In genomic region chr5:96146675-96147074, GRCh38 we compare ENCODE assay signal across 8 cellular contexts.
DNase-seq lines count a peak whose midpoint lies in the region; ATAC-seq and TF ChIP-seq lines count a peak whose summit lies in the region.

No MANE protein-coding gene starts in this region.

- peak overlapping the region; percentile 0; the same call in 1 of the 2 replicates for H2AFZ ChIP-seq in GM23338
- no peak overlapping the region for H2AFZ ChIP-seq in neural progenitor cell (replicated peaks)

- H3K79me2 ChIP-seq in GM23338 (replicated peaks; ENCODE audit: insufficient read depth) (no peaks in the 10 kb centered on the region), neural progenitor cell (ENCODE audit: low read depth) (no peaks in the 10 kb centered on the region)

- H3K27me3 ChIP-seq in GM23338 (ENCODE audit: insufficient read depth) (no peaks in the 10 kb centered on the region), colonic mucosa (no peaks in the 10 kb centered on the region), neural progenitor cell (no peaks in the 10 kb centered on the region)

- TF ChIP-seq POLR2A in erythroblast (IDR thresholded peaks at IDR 0.05; ENCODE audit: low read length), result no peak

- H3K9me3 ChIP-seq in colonic mucosa (no peaks in the 10 kb centered on the region), neural progenitor cell (ENCODE audit: low read depth) (no peaks in the 10 kb centered on the region)

- H3K36me3 Mint-ChIP-seq in GM23338 (ENCODE audit: low read depth) (no peaks in the 10 kb centered on the region), neural progenitor cell (no peaks in the 10 kb centered on the region)

- H3K9ac ChIP-seq in colonic mucosa (ENCODE audit: low read depth in 2 of 2, low read length in 2 of 2) (no peak overlapping the region), neural progenitor cell (no peak overlapping the region)

- H3K27ac ChIP-seq in GM23338 (ENCODE audit: low read depth), result no peak overlapping the region
- H3K27ac ChIP-seq in colonic mucosa, result no peak overlapping the region
- H3K27ac ChIP-seq in neural progenitor cell, result no peak overlapping the region

- ATAC-seq in GM23338, result peak; percentile 41
- peak; percentile 77 for ATAC-seq in sciatic nerve

- H3K36me3 ChIP-seq in GM23338 (ENCODE audit: insufficient read depth) (no peaks in the 10 kb centered on the region), colonic mucosa (no peaks in the 10 kb centered on the region), neural progenitor cell (no peaks in the 10 kb centered on the region)

- TF ChIP-seq CTCF in GM23338 (conservative IDR thresholded peaks at IDR 0.05; ENCODE audit: low read depth in 2 of 2), result no peak
- TF ChIP-seq CTCF in colonic mucosa (IDR thresholded peaks at IDR 0.05), result no peak
- no peak for TF ChIP-seq CTCF in neural progenitor cell (IDR thresholded peaks at IDR 0.05)

- H3K27me3 Mint-ChIP-seq in GM23338 (ENCODE audit: insufficient read depth, low read depth, poor library complexity) (no peaks in the 10 kb centered on the region), neural progenitor cell (ENCODE audit: insufficient read depth, low read depth) (peaks cover 2% of the 10 kb centered on the region)

- H3F3A ChIP-seq in GM23338 (replicated peaks; ENCODE audit: low read depth) (no peaks in the 10 kb centered on the region), neural progenitor cell (ENCODE audit: low read depth) (no peaks in the 10 kb centered on the region)

- intact Hi-C loops in sciatic nerve (cut with DNase I) (no loop called here), colonic mucosa (cut with DNase I) (no loop called here)

- DNase-seq in GM04503 (ENCODE audit: low read depth) (peak; percentile 65), GM23338 (ENCODE audit: low spot score) (peak; percentile 8), NAMALWA (ENCODE audit: low spot score) (peak; percentile 45), erythroblast (lab: John Stamatoyannopoulos, UW) (peak; percentile 48 to 72), sciatic nerve (ENCODE audit: low spot score) (no peak), DMS153 treated with DMSO at 0.1 percent for 48 hours (lab: John Stamatoyannopoulos, UW; ENCODE audit: unreplicated experiment) (no peak), colonic mucosa (no peak), neural progenitor cell (ENCODE audit: low spot score) (no peak)

- H3K27ac Mint-ChIP-seq in GM23338 (peak overlapping the region; percentile 47; the same call in 1 of the 2 replicates), neural progenitor cell (no peak overlapping the region)

- H3K9me3 Mint-ChIP-seq in GM23338 (no peaks in the 10 kb centered on the region), neural progenitor cell (no peaks in the 10 kb centered on the region)

- no peaks in the 10 kb centered on the region for H3K9me2 ChIP-seq in GM23338 (ENCODE audit: insufficient read depth)

- H3K4me3 ChIP-seq in GM23338 (no peak overlapping the region), colonic mucosa (no peak overlapping the region), neural progenitor cell (no peak overlapping the region)

- H3K4me1 ChIP-seq in GM23338 (ENCODE audit: insufficient read depth), result peaks cover 30% of the 10 kb centered on the region
- H3K4me1 ChIP-seq in colonic mucosa, result peaks cover 13% of the 10 kb centered on the region
- H3K4me1 ChIP-seq in neural progenitor cell, result peaks cover 7% of the 10 kb centered on the region

- H3K4me3 Mint-ChIP-seq in GM23338, result no peak overlapping the region
- H3K4me3 Mint-ChIP-seq in neural progenitor cell, result no peak overlapping the region

- H4K20me1 ChIP-seq in GM23338 (replicated peaks; ENCODE audit: insufficient read depth) (no peaks in the 10 kb centered on the region), neural progenitor cell (ENCODE audit: low read depth) (no peaks in the 10 kb centered on the region)

- H3K4me1 Mint-ChIP-seq in GM23338 (peaks cover 41% of the 10 kb centered on the region), neural progenitor cell (no peaks in the 10 kb centered on the region)

- H3K4me2 ChIP-seq in GM23338 (no peak overlapping the region), neural progenitor cell (no peak overlapping the region)

TF ChIP-seq in GM23338, 12 proteins besides CTCF, POLR2A, EP300 and RAD21 (continues in another document):
- TF ChIP-seq STAT1 (IDR thresholded peaks at IDR 0.05; ENCODE audit: unreplicated experiment) (no peak), EZH2 (IDR thresholded peaks at IDR 0.05; ENCODE audit: low read depth, unreplicated experiment) (no peak), JUNB (IDR thresholded peaks at IDR 0.05; ENCODE audit: unreplicated experiment) (no peak), ETS1 (IDR thresholded peaks at IDR 0.05) (no peak), POLR2AphosphoS5 (IDR thresholded peaks at IDR 0.05; ENCODE audit: low read depth) (no peak), EZH2phosphoT487 (IDR thresholded peaks at IDR 0.05; ENCODE audit: unreplicated experiment) (no peak), ZNF114 (CRISPR knock-in tag; IDR thresholded peaks at IDR 0.05) (no peak), NANOG (IDR thresholded peaks at IDR 0.05; ENCODE audit: borderline replicate concordance) (no peak), REST (IDR thresholded peaks at IDR 0.05; ENCODE audit: unreplicated experiment) (no peak), CREB1 (CRISPR knock-in tag; IDR thresholded peaks at IDR 0.05; ENCODE audit: low read depth) (no peak)

Comparison
In these comparisons a context has a peak if more than half of its experiments do, and no peak if none do; other contexts are left out.
1. DNase-seq: peak in GM04503 (single experiment), GM23338 (single experiment), NAMALWA (single experiment) and erythroblast (2 of 2); none in sciatic nerve (single experiment), DMS153 treated with DMSO at 0.1 percent for 48 hours (single experiment), colonic mucosa (single experiment) and neural progenitor cell (single experiment).